In genomic region chr7:66330961-66331360, GRCh38 we compare ENCODE assay signal across 14 cellular contexts.
A peak's percentile ranks its signal among the peaks of the same experiment; 100 is the strongest.
DNase-seq lines count a peak whose midpoint lies in the region; ATAC-seq, FAIRE-seq and TF ChIP-seq lines count a peak whose summit lies in the region.
"Had no signal": no experiment of that assay in that cellular context is flagged by ENCODE, and none has a peak within 500 bp of the region (broad histone marks: within the 10 kb centered on the region; RNA-seq: fewer than 3 reads in every experiment).

No MANE protein-coding gene starts in this region.

- H2AK9ac ChIP-seq in IMR-90 (replicated peaks; ENCODE audit: low read depth, low read length, poor library complexity): no peak overlapping the region

- no peak overlapping the region; the same call in 1 of the 2 replicates for H3K14ac ChIP-seq in IMR-90 (replicated peaks; ENCODE audit: low read depth, low read length)

- WGBS in IMR-90 (ENCODE audit: extremely low coverage in 2 of 2, insufficient read length in 1 of 2), 2 experiments: no CpG with 5 or more reads among the region's 1 CpG
- 51 to 78% (median 68%) methylated on average over 1 of the region's 1 CpG for WGBS in adrenal gland, 4 donors

- no peak overlapping the region for H3K9ac ChIP-seq in IMR-90 (ENCODE audit: low read depth, low read length)

- H3K9me3 ChIP-seq in IMR-90 (ENCODE audit: control insufficient read depth, insufficient read depth, low read length) (no peaks in the 10 kb centered on the region), adrenal gland (replicated peaks in 1 of 3) (no peaks in the 10 kb centered on the region), gastrocnemius medialis (no peaks in the 10 kb centered on the region)

- TF ChIP-seq CTCF in IMR-90 (conservative IDR thresholded peaks at IDR 0.05; ENCODE audit: low read depth, low read length): no peak
- TF ChIP-seq CTCF in adrenal gland (IDR thresholded peaks at IDR 0.05): no peak
- no peak for TF ChIP-seq CTCF in gastrocnemius medialis (IDR thresholded peaks at IDR 0.05 in 4 of 5, conservative IDR thresholded peaks at IDR 0.05 in 1 of 5)

- no peaks in the 10 kb centered on the region for H3K36me3 ChIP-seq in IMR-90 (ENCODE audit: control insufficient read depth, insufficient read depth, low read length)
- no peaks in the 10 kb centered on the region for H3K36me3 ChIP-seq in adrenal gland (replicated peaks in 1 of 2)
- no peaks in the 10 kb centered on the region for H3K36me3 ChIP-seq in gastrocnemius medialis

- dilution Hi-C loops in IMR-90 (cut with HindIII; ENCODE audit: low sequenced_read_pairs, unreplicated experiment): no loop called here

- CTCF ChIA-PET in IMR-90 (lab: Yijun Ruan, JAX): no interaction called here

- peak overlapping the region; percentile 34; the same call in 1 of the 2 replicates for H2BK120ac ChIP-seq in IMR-90 (ENCODE audit: low read depth, low read length)

- peak overlapping the region; percentile 41; the same call in 1 of the 2 replicates for H3K23ac ChIP-seq in IMR-90 (ENCODE audit: low read depth, low read length)

- no peak overlapping the region for H3K56ac ChIP-seq in IMR-90 (ENCODE audit: extremely low read depth, insufficient read depth, low read length)

- H2AFZ ChIP-seq in IMR-90 (replicated peaks; ENCODE audit: low read length, poor library complexity): no peak overlapping the region

- peak overlapping the region; percentile 27; the same call in 1 of the 2 replicates for H3K27ac ChIP-seq in IMR-90 (ENCODE audit: insufficient read depth, low read length)
- H3K27ac ChIP-seq in adrenal gland: peak overlapping the region in 2 of 5 donors; percentile 24 to 25
- H3K27ac ChIP-seq in gastrocnemius medialis: peak overlapping the region in 1 of 4 donors; percentile 38
- H3K27ac ChIP-seq: dorsolateral prefrontal cortex had no signal

- no peak overlapping the region for H2BK5ac ChIP-seq in IMR-90 (ENCODE audit: low read depth, low read length, poor library complexity, severe bottlenecking)

- TF ChIP-seq POLR2A in IMR-90 (IDR thresholded peaks at IDR 0.05; ENCODE audit: low read depth, low read length) (no peak), adrenal gland (IDR thresholded peaks at IDR 0.05) (no peak), gastrocnemius medialis (IDR thresholded peaks at IDR 0.05) (no peak)

- H3K4ac ChIP-seq in IMR-90 (ENCODE audit: low read depth, low read length): no peak overlapping the region; the same call in 1 of the 2 replicates

- intact Hi-C loops in IMR-90 (cut with micrococcal nuclease): loop anchor here (5.0 kb wide), 1 partner anchor 124 kb away; the partner anchor contains the start of gene TPST1
- intact Hi-C loops in adrenal gland (cut with DNase I): loop anchor here in 1 of 2 donors (10.0 kb wide), 1 partner anchor 56 kb away; no protein-coding TSS in a partner anchor
- intact Hi-C loops in left cardiac atrium (cut with DNase I): no loop called here
- intact Hi-C loops in gastrocnemius medialis (cut with DNase I; ENCODE audit: low total_unique reads): no loop called here

- 0 out of 2 replicates have a peak overlapping the region, but pooled peaks have one; percentile 0 for H2AK5ac ChIP-seq in IMR-90 (ENCODE audit: low read depth, low read length)

- peak overlapping the region in 1 of 2 experiments; percentile 12; a peak in 1 of 4 replicates for H4K8ac ChIP-seq in IMR-90 (ENCODE audit: low read depth in 2 of 2, low read length in 2 of 2)

- no peak overlapping the region for H3K4me2 ChIP-seq in IMR-90 (ENCODE audit: low read depth, low read length)

- ATAC-seq in IMR-90 (ENCODE audit: low read depth) (peak; percentile 26; the same call in 1 of the 2 replicates), left cardiac atrium (peak; percentile 87 to 98), gastrocnemius medialis (peak; percentile 81 to 92)
- ATAC-seq: activated CD8-positive, alpha-beta memory T cell treated with anti-CD3 and anti-CD28 coated beads, Interleukin-2, amount 10 ng/mL, durations not matched to agents 7 days and 5 days; stimulated activated naive CD8-positive, alpha-beta T cell treated with anti-CD3 and anti-CD28 coated beads, Interleukin-15, amount 100 ng/mL, for 72 hours had no signal

- H3K4me3 ChIP-seq in IMR-90 (ENCODE audit: insufficient read depth, low read depth, low read length) (no peak overlapping the region), adrenal gland (no peak overlapping the region), gastrocnemius medialis (no peak overlapping the region)
- H3K4me3 ChIP-seq: dorsolateral prefrontal cortex had no signal

- no peak for FAIRE-seq in urothelium cell line (lab: Jason Lieb, UNC)
- FAIRE-seq in frontal cortex (lab: Jason Lieb, UNC): no peak

- H2BK15ac ChIP-seq in IMR-90 (ENCODE audit: low read depth, low read length): peak overlapping the region; percentile 18; the same call in 1 of the 3 replicates

- peaks cover 10% of the 10 kb centered on the region for H3K4me1 ChIP-seq in IMR-90 (ENCODE audit: control insufficient read depth, insufficient read depth, low read length)
- H3K4me1 ChIP-seq in adrenal gland (replicated peaks in 1 of 2): peaks cover 0 to 26% of the 10 kb centered on the region in 2 donors
- peaks cover 3 to 10% of the 10 kb centered on the region in 2 donors for H3K4me1 ChIP-seq in gastrocnemius medialis

- DNase-seq in IMR-90 (peak; percentile 52), adrenal gland (peak; percentile 43 to 89 (median 64)), left cardiac atrium (peak; percentile 60), gastrocnemius medialis (peak; percentile 53 to 75), urothelium cell line (ENCODE audit: low spot score) (no peak), NCI-H187 treated with DMSO at 0.1 percent for 48 hours (lab: John Stamatoyannopoulos, UW) (no peak), frontal cortex (ENCODE audit: low spot score in 2 of 2) (no peak)
- DNase-seq in activated effector memory CD4-positive, alpha-beta T cell treated with Interleukin-2 at 50 U/mL for 16 hours: no peak
- DNase-seq: activated CD8-positive, alpha-beta memory T cell treated with anti-CD3 and anti-CD28 coated beads, Interleukin-2, amount 10 ng/mL, durations not matched to agents 7 days and 5 days; KG1; NCI-H2029 treated with DMSO at 0.1 percent for 48 hours; RPMI8226; stimulated activated naive CD8-positive, alpha-beta T cell treated with anti-CD3 and anti-CD28 coated beads, Interleukin-15, amount 100 ng/mL, for 72 hours had no signal

- H3K18ac ChIP-seq in IMR-90 (ENCODE audit: low read depth, low read length): no peak overlapping the region; the same call in 1 of the 2 replicates

- no peak overlapping the region for H4K5ac ChIP-seq in IMR-90 (ENCODE audit: low read depth, low read length)

- peaks cover 8 to 34% of the 10 kb centered on the region in 2 experiments; a peak in 3 of 4 replicates for H3K79me1 ChIP-seq in IMR-90 (ENCODE audit: low read depth in 1 of 2, low read length in 2 of 2)

- no peak for TF ChIP-seq RAD21 in IMR-90 (IDR thresholded peaks at IDR 0.05; ENCODE audit: low read length)

- H3K27me3 ChIP-seq in IMR-90 (ENCODE audit: control insufficient read depth, insufficient read depth, low read length) (no peaks in the 10 kb centered on the region), adrenal gland (no peaks in the 10 kb centered on the region), gastrocnemius medialis (no peaks in the 10 kb centered on the region)
- H3K27me3 ChIP-seq: dorsolateral prefrontal cortex had no signal

- no peaks in the 10 kb centered on the region for H4K20me1 ChIP-seq in IMR-90 (ENCODE audit: insufficient read depth, low read length)

- H3K9me1 ChIP-seq in IMR-90 (ENCODE audit: insufficient read depth, low read length): no peaks in the 10 kb centered on the region

- no TSS peak for BruUV-seq in IMR-90 (replicated peaks; lab: Mats Ljungman, UMichigan)

- in situ Hi-C loops in IMR-90 (cut with MboI; ENCODE audit: low sequenced_read_pairs) (no loop called here), gastrocnemius medialis (cut with MboI; ENCODE audit: low sequenced_read_pairs in 4 of 4) (no loop called here)

- POLR2A ChIA-PET in IMR-90 (lab: Charles Lee; ENCODE audit: unreplicated experiment): no interaction called here

- H4K91ac ChIP-seq in IMR-90 (ENCODE audit: insufficient read depth, low read depth, low read length): 0 out of 2 replicates have a peak overlapping the region, but pooled peaks have one; percentile 1

- H2BK20ac ChIP-seq in IMR-90 (ENCODE audit: low read depth, low read length): peak overlapping the region; percentile 58; the same call in 1 of the 2 replicates

TF ChIP-seq in IMR-90, 13 proteins besides CTCF, POLR2A, EP300 and RAD21:
- no peak for TF ChIP-seq CHD1 (IDR thresholded peaks at IDR 0.05; ENCODE audit: low read depth, low read length)
- TF ChIP-seq RCOR1 (IDR thresholded peaks at IDR 0.05; ENCODE audit: insufficient replicate concordance, low read length): no peak
- TF ChIP-seq NFE2L2 (IDR thresholded peaks at IDR 0.05; ENCODE audit: low read depth, low read length): no peak
- TF ChIP-seq RFX5 (IDR thresholded peaks at IDR 0.05; ENCODE audit: low read depth, low read length): no peak
- no peak for TF ChIP-seq MAZ (IDR thresholded peaks at IDR 0.05; ENCODE audit: borderline replicate concordance, low read depth, low read length)
- TF ChIP-seq USF2 (IDR thresholded peaks at IDR 0.05; ENCODE audit: low read depth, low read length): no peak
- no peak for TF ChIP-seq FOS (IDR thresholded peaks at IDR 0.05; ENCODE audit: low read depth, low read length)
- no peak for TF ChIP-seq MXI1 (IDR thresholded peaks at IDR 0.05; ENCODE audit: borderline replicate concordance, low read depth, low read length)
- no peak for TF ChIP-seq MAFK (IDR thresholded peaks at IDR 0.05; ENCODE audit: low read depth, low read length)

Comparison
In these comparisons a context has a peak if more than half of its experiments do, and no peak if none do; other contexts are left out.
1. ATAC-seq: peak in every context shown above with its lines; median percentile 92 in left cardiac atrium; 86 in gastrocnemius medialis; 26 in IMR-90.
2. DNase-seq: peak in IMR-90 (single experiment), adrenal gland (7 of 7), left cardiac atrium (single experiment) and gastrocnemius medialis (2 of 2); none in urothelium cell line (single experiment), NCI-H187 treated with DMSO at 0.1 percent for 48 hours (single experiment), frontal cortex (0 of 2) and activated effector memory CD4-positive, alpha-beta T cell treated with Interleukin-2 at 50 U/mL for 16 hours (single experiment).